ENCODE assay signal across 2 cellular contexts in genomic region chr9:129604766-129605163, GRCh38.
TF ChIP-seq lines count a peak whose summit lies in the region.

No MANE protein-coding gene starts in this region.

TF ChIP-seq in IMR-90, 13 proteins besides CTCF, POLR2A, EP300 and RAD21:
- TF ChIP-seq CHD1 (IDR thresholded peaks at IDR 0.05; ENCODE audit: low read depth, low read length): no peak
- no peak for TF ChIP-seq SMC3 (IDR thresholded peaks at IDR 0.05; ENCODE audit: low read depth, low read length)
- TF ChIP-seq, protein P1, sequence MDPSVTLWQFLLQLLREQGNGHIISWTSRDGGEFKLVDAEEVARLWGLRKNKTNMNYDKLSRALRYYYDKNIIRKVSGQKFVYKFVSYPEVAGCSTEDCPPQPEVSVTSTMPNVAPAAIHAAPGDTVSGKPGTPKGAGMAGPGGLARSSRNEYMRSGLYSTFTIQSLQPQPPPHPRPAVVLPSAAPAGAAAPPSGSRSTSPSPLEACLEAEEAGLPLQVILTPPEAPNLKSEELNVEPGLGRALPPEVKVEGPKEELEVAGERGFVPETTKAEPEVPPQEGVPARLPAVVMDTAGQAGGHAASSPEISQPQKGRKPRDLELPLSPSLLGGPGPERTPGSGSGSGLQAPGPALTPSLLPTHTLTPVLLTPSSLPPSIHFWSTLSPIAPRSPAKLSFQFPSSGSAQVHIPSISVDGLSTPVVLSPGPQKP (IDR thresholded peaks at IDR 0.05; ENCODE audit: borderline replicate concordance, low read depth, low read length): no peak
- no peak for TF ChIP-seq BHLHE40 (IDR thresholded peaks at IDR 0.05; ENCODE audit: low read depth, low read length)
- TF ChIP-seq NFE2L2 (IDR thresholded peaks at IDR 0.05; ENCODE audit: low read depth, low read length): no peak
TF ChIP-seq in IMR-90: peak in this region for 0.

TF ChIP-seq in GM12878, 131 proteins besides CTCF, POLR2A, EP300 and RAD21:
- no peak for TF ChIP-seq ZNF622 (IDR thresholded peaks at IDR 0.05)
- TF ChIP-seq ZBTB40 (IDR thresholded peaks at IDR 0.05; ENCODE audit: borderline replicate concordance): no peak
- no peak for TF ChIP-seq FOXM1 (IDR thresholded peaks at IDR 0.05; ENCODE audit: low read depth, low read length)
- no peak for TF ChIP-seq IKZF1 (conservative IDR thresholded peaks at IDR 0.05)
- no peak for TF ChIP-seq JUND (IDR thresholded peaks at IDR 0.05; ENCODE audit: low read depth, low read length)
- no peak for TF ChIP-seq CHD1 (IDR thresholded peaks at IDR 0.05; ENCODE audit: low read depth, low read length)
- peak; percentile 33 for TF ChIP-seq MEF2B (IDR thresholded peaks at IDR 0.05; ENCODE audit: partially characterized antibody, poor library complexity, severe bottlenecking)
TF ChIP-seq in GM12878: peak in this region for 1.
